Comparison of ENCODE assay signal across 22 cellular contexts in genomic region chr17:9253308-9253707, GRCh38.
A peak's percentile ranks its signal among the peaks of the same experiment; 100 is the strongest.
DNase-seq lines count a peak whose midpoint lies in the region; ATAC-seq and TF ChIP-seq lines count a peak whose summit lies in the region.
"Had no signal": no experiment of that assay in that cellular context is flagged by ENCODE, and none has a peak within 500 bp of the region (broad histone marks: within the 10 kb centered on the region; RNA-seq: fewer than 3 reads in every experiment).

No MANE protein-coding gene starts in this region.

- H3K36me3 ChIP-seq in BLaER1 (peaks cover 9% of the 10 kb centered on the region; the same call in 1 of the 2 replicates), right lobe of liver (no peaks in the 10 kb centered on the region)
- H3K36me3 ChIP-seq: SJSA1 had no signal

- H3K9ac ChIP-seq in BLaER1: no peak overlapping the region

- H3K27me3 ChIP-seq in BLaER1 (peaks cover 12% of the 10 kb centered on the region; the same call in 1 of the 2 replicates), right lobe of liver (no peaks in the 10 kb centered on the region)
- H3K27me3 ChIP-seq: heart left ventricle, SJSA1 had no signal

- H3K9me3 ChIP-seq in BLaER1: no peaks in the 10 kb centered on the region
- no peaks in the 10 kb centered on the region for H3K9me3 ChIP-seq in T-helper 17 cell (ENCODE audit: control insufficient read depth, low read length, poor library complexity, severe bottlenecking)
- H3K9me3 ChIP-seq in right lobe of liver: no peaks in the 10 kb centered on the region
- H3K9me3 ChIP-seq: heart left ventricle, SJSA1 had no signal

- peak overlapping the region; percentile 42 for H3K27ac Mint-ChIP-seq in T-helper 2 cell treated with Interferon-gamma antibody and Interleukin-4, amounts not matched to agents 5 μg/mL and 100 μg/mL, for 36 hours
- H3K27ac Mint-ChIP-seq in T-helper 17 cell: peak overlapping the region; percentile 88

- H3K4me3 Mint-ChIP-seq in T-helper 2 cell treated with Interferon-gamma antibody and Interleukin-4, amounts not matched to agents 5 μg/mL and 100 μg/mL, for 36 hours: no peak overlapping the region
- peak overlapping the region; percentile 52 for H3K4me3 Mint-ChIP-seq in T-helper 17 cell
- H3K4me3 Mint-ChIP-seq: activated naive CD4-positive, alpha-beta T cell treated with anti-CD3 and anti-CD28 coated beads for 36 hours; naive B cell had no signal

- H3K27me3 Mint-ChIP-seq in T-helper 2 cell treated with Interferon-gamma antibody and Interleukin-4, amounts not matched to agents 5 μg/mL and 100 μg/mL, for 36 hours (ENCODE audit: low read depth): no peaks in the 10 kb centered on the region
- H3K27me3 Mint-ChIP-seq in T-helper 17 cell: no peaks in the 10 kb centered on the region
- H3K27me3 Mint-ChIP-seq: naive B cell had no signal

- H3K27ac ChIP-seq in BLaER1 (no peak overlapping the region), right lobe of liver (no peak overlapping the region)
- H3K27ac ChIP-seq: 22Rv1, heart left ventricle, SJSA1 had no signal

- no peak for TF ChIP-seq POLR2A in right lobe of liver (IDR thresholded peaks at IDR 0.05)

- no peak for TF ChIP-seq CTCF in right lobe of liver (IDR thresholded peaks at IDR 0.05)

- peak overlapping the region; percentile 30; the same call in 1 of the 2 replicates for H3K4me2 ChIP-seq in BLaER1

- H3K36me3 Mint-ChIP-seq in T-helper 2 cell treated with Interferon-gamma antibody and Interleukin-4, amounts not matched to agents 5 μg/mL and 100 μg/mL, for 36 hours (ENCODE audit: low read depth): no peaks in the 10 kb centered on the region
- peaks cover 2% of the 10 kb centered on the region for H3K36me3 Mint-ChIP-seq in T-helper 17 cell (ENCODE audit: low read depth)

- 60% methylated on average over 2 of the region's 3 CpGs for WGBS in right lobe of liver (ENCODE audit: insufficient coverage, low coverage, low lambda C conversion rate, missing lambda C conversion rate)

- no peak overlapping the region for H3K4me3 ChIP-seq in BLaER1
- H3K4me3 ChIP-seq in right lobe of liver: no peak overlapping the region
- H3K4me3 ChIP-seq: heart left ventricle, SJSA1 had no signal

- intact Hi-C loops in right lobe of liver (cut with DNase I): no loop called here

- no peaks in the 10 kb centered on the region for H3K9me3 Mint-ChIP-seq in T-helper 2 cell treated with Interferon-gamma antibody and Interleukin-4, amounts not matched to agents 5 μg/mL and 100 μg/mL, for 36 hours
- H3K9me3 Mint-ChIP-seq: activated naive CD4-positive, alpha-beta T cell treated with anti-CD3 and anti-CD28 coated beads for 36 hours had no signal

- H3K4me1 Mint-ChIP-seq in T-helper 2 cell treated with Interferon-gamma antibody and Interleukin-4, amounts not matched to agents 5 μg/mL and 100 μg/mL, for 36 hours (ENCODE audit: low read depth): peaks cover 16% of the 10 kb centered on the region
- peaks cover 17% of the 10 kb centered on the region for H3K4me1 Mint-ChIP-seq in T-helper 17 cell

- ATAC-seq in T-helper 17 cell (no peak), right lobe of liver (peak in 3 of 4 donors; percentile 24 to 68 (median 41))
- ATAC-seq: heart left ventricle had no signal

- H4K20me1 ChIP-seq in BLaER1: peaks cover 27% of the 10 kb centered on the region

- no peak for DNase-seq in T-helper 2 cell treated with Interferon-gamma antibody and Interleukin-4, amounts not matched to agents 5 μg/mL and 100 μg/mL, for 36 hours (ENCODE audit: low spot score)
- DNase-seq in T-helper 2 cell (no peak), T-helper 17 cell (no peak), right lobe of liver (no peak), middle frontal gyrus (ENCODE audit: extremely low spot score, low spot score) (no peak), NCI-H748 (lab: John Stamatoyannopoulos, UW; ENCODE audit: unreplicated experiment) (no peak)
- no peak for DNase-seq in effector CD8-positive, alpha-beta T cell (lab: John Stamatoyannopoulos, UW)
- DNase-seq: activated CD4-positive, CD25-positive, alpha-beta regulatory T cell; activated T-cell treated with anti-CD3 and anti-CD28 coated beads, Interleukin-2, amount 50 U/mL, for 1 hour; amygdala; EL; foreskin melanocyte; heart left ventricle; naive B cell; NCI-H1694; nucleus accumbens; stimulated activated CD4-positive, alpha-beta T cell treated with anti-CD3 and anti-CD28 coated beads, Interleukin-4, amount 100 ng/mL, for 4 hours; substantia nigra had no signal

- H3K4me1 ChIP-seq in BLaER1: peaks cover 62% of the 10 kb centered on the region
- H3K4me1 ChIP-seq in right lobe of liver: no peaks in the 10 kb centered on the region
